ENCODE assay signal across 10 cellular contexts in genomic region chr9:132141364-132141947, GRCh38. TPM values are rescaled to one million over a fixed set of nuclear protein-coding genes. Genes with fewer than 3 reads are reported as not detected.
DNase-seq lines count a peak whose midpoint lies in the region; ATAC-seq and TF ChIP-seq lines count a peak whose summit lies in the region.
"Had no signal": no experiment of that assay in that cellular context is flagged by ENCODE, and none has a peak within 500 bp of the region (broad histone marks: within the 10 kb centered on the region; RNA-seq: fewer than 3 reads in every experiment).

No MANE protein-coding gene starts in this region.

- intact Hi-C loops in activated CD4-positive, alpha-beta T cell treated with anti-CD3 and anti-CD28 coated beads for 36 hours (cut with DNase I, micrococcal nuclease) = no loop called here
- intact Hi-C loops in head of caudate nucleus (cut with DNase I) = no loop called here
- intact Hi-C loops in psoas muscle (cut with DNase I) = no loop called here

- TF ChIP-seq CTCF in psoas muscle (IDR thresholded peaks at IDR 0.05) = no peak

- peak overlapping the region; percentile 40 for H3K4me3 Mint-ChIP-seq in activated CD4-positive, alpha-beta T cell treated with anti-CD3 and anti-CD28 coated beads for 36 hours

- H3K27ac Mint-ChIP-seq in activated CD4-positive, alpha-beta T cell treated with anti-CD3 and anti-CD28 coated beads for 36 hours = no peak overlapping the region

- H3K36me3 ChIP-seq in psoas muscle (ENCODE audit: insufficient read depth in 1 of 2, low read depth in 1 of 2) = no peaks in the 10 kb centered on the region
- H3K36me3 ChIP-seq: SJSA1 had no signal

- no peaks in the 10 kb centered on the region for H3K4me1 ChIP-seq in psoas muscle
- H3K4me1 ChIP-seq: SJSA1 had no signal

- peaks cover 14% of the 10 kb centered on the region for H3K4me1 Mint-ChIP-seq in activated CD4-positive, alpha-beta T cell treated with anti-CD3 and anti-CD28 coated beads for 36 hours

- H3K4me3 ChIP-seq in psoas muscle = peak overlapping the region; percentile 40
- H3K4me3 ChIP-seq: SJSA1 had no signal

- no peaks in the 10 kb centered on the region for H3K9me3 Mint-ChIP-seq in activated CD4-positive, alpha-beta T cell treated with anti-CD3 and anti-CD28 coated beads for 36 hours (ENCODE audit: low read depth)

- CTCF ChIA-PET in activated CD4-positive, alpha-beta T cell treated with anti-CD3 and anti-CD28 coated beads for 36 hours (lab: Charles Lee) = interaction anchor here (0.6 to 1.2 kb wide), 2 partner anchors 15 to 48 kb away, joined by 3 to 4 read pairs; no protein-coding TSS in a partner anchor

- no peak for DNase-seq in activated CD4-positive, alpha-beta T cell treated with anti-CD3 and anti-CD28 coated beads for 36 hours
- no peak for DNase-seq in activated CD4-positive, alpha-beta T cell treated with anti-CD3 and anti-CD28 coated beads, Interleukin-2, amount 50 U/mL, for 4 hours
- peak; percentile 20 for DNase-seq in SW480 (ENCODE audit: low spot score)
- peak in 40 of 42 donors; percentile 22 to 79 (median 56) for DNase-seq in head of caudate nucleus
- DNase-seq in psoas muscle = no peak
- no peak for DNase-seq in middle frontal gyrus (ENCODE audit: extremely low spot score, low spot score)

- no peak for ATAC-seq in activated CD4-positive, alpha-beta T cell treated with anti-CD3 and anti-CD28 coated beads for 36 hours
- ATAC-seq in psoas muscle (peak in 3 of 4 donors; percentile 27 to 77 (median 71)), GM19463 (IDR thresholded peaks at IDR 0.05; ENCODE audit: unreplicated experiment) (no peak), GM21367 (IDR thresholded peaks at IDR 0.05; ENCODE audit: unreplicated experiment) (no peak)

- H3K9me3 ChIP-seq in psoas muscle = no peaks in the 10 kb centered on the region
- H3K9me3 ChIP-seq: SJSA1 had no signal

- no peak overlapping the region for H3K27ac ChIP-seq in psoas muscle
- H3K27ac ChIP-seq: C4-2B, SJSA1 had no signal

- WGBS in psoas muscle, 3 donors = 2 to 4% (median 3%) methylated on average over 24 of the region's 24 CpGs

- no peaks in the 10 kb centered on the region for H3K36me3 Mint-ChIP-seq in activated CD4-positive, alpha-beta T cell treated with anti-CD3 and anti-CD28 coated beads for 36 hours (ENCODE audit: low read depth)

- peaks cover 58% of the 10 kb centered on the region for H3K27me3 Mint-ChIP-seq in activated CD4-positive, alpha-beta T cell treated with anti-CD3 and anti-CD28 coated beads for 36 hours

- POLR2A ChIA-PET in activated CD4-positive, alpha-beta T cell treated with anti-CD3 and anti-CD28 coated beads for 36 hours (lab: Charles Lee) = no interaction called here

- H3K27me3 ChIP-seq in psoas muscle (ENCODE audit: insufficient read depth in 3 of 3, low read length in 2 of 3) = peaks cover 0 to 58% (median 7%) of the 10 kb centered on the region in 3 donors

RNA-seq across cellular contexts. Expression of gene NTNG2, which starts 20.4 kb away (rescaled TPM):
- 1 to 10 TPM; 1.8 to 2.0 TPM for total RNA-seq in activated CD4-positive, alpha-beta T cell treated with anti-CD3 and anti-CD28 coated beads for 36 hours
- 1 to 10 TPM in 1 of 4 donors, under 1 TPM in 3; 0.20 to 1.3 (median 0.44) TPM for total RNA-seq in psoas muscle
- polyA plus RNA-seq in psoas muscle = under 1 TPM; 0.01 to 0.04 (median 0.03) TPM
- total RNA-seq: SJSA1 had no signal

Comparison
In these comparisons a context has a peak if more than half of its experiments do, and no peak if none do; other contexts are left out.
1. ATAC-seq: peak in psoas muscle (3 of 4); none in activated CD4-positive, alpha-beta T cell treated with anti-CD3 and anti-CD28 coated beads for 36 hours (single experiment), GM19463 (single experiment) and GM21367 (single experiment).
2. DNase-seq: peak in SW480 (single experiment) and head of caudate nucleus (40 of 42); none in activated CD4-positive, alpha-beta T cell treated with anti-CD3 and anti-CD28 coated beads for 36 hours (single experiment), activated CD4-positive, alpha-beta T cell treated with anti-CD3 and anti-CD28 coated beads, Interleukin-2, amount 50 U/mL, for 4 hours (0 of 2), psoas muscle (0 of 2) and middle frontal gyrus (single experiment).